ENCODE assay signal across 17 cellular contexts in the genomic region with DNA sequence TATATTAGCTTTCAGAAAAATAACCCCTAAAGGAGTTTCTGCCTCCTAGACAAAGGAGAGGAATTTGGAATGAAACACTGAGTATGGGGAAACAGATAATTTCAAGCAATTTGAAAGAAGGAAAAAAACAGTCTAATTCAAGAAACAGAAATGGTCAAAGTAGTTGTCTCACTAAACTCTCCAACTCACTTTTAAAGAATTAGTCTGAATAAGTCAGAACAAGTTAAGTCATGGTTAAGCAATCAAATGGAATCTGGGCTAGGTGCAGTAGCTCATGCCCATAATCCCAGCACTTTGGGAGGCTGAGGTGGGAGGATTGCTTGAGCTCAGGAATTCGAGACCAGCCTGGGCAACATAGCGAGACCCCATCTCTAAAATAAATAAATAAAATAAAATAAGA.
DNase-seq lines count a peak whose midpoint lies in the region; ATAC-seq, FAIRE-seq and TF ChIP-seq lines count a peak whose summit lies in the region.
"Had no signal": no experiment of that assay in that cellular context is flagged by ENCODE, and none has a peak within 500 bp of the region (broad histone marks: within the 10 kb centered on the region; RNA-seq: fewer than 3 reads in every experiment).

No MANE protein-coding gene starts in this region.

- TF ChIP-seq CTCF in bronchial epithelial cell (IDR thresholded peaks at IDR 0.05; ENCODE audit: insufficient read depth, low read length, severe bottlenecking): no peak

- no peak for ATAC-seq in GM18907 (IDR thresholded peaks at IDR 0.05; ENCODE audit: unreplicated experiment)

- H3K4me1 ChIP-seq in ACC112 (ENCODE audit: control insufficient read depth, insufficient read depth, low read length, unreplicated experiment): peaks cover 30% of the 10 kb centered on the region

- H3K27me3 ChIP-seq in ACC112 (ENCODE audit: insufficient read depth, low read length) (no peaks in the 10 kb centered on the region), bronchial epithelial cell (ENCODE audit: control insufficient read depth, insufficient read depth, low read length) (no peaks in the 10 kb centered on the region)

- H3K79me2 ChIP-seq in ACC112 (ENCODE audit: control insufficient read depth, insufficient read depth, low read length, unreplicated experiment): no peaks in the 10 kb centered on the region

- no peak for FAIRE-seq in bronchial epithelial cell (lab: Jason Lieb, UNC)
- FAIRE-seq: GM12891 had no signal

- DNase-seq in GM04503 (ENCODE audit: low read depth) (peak; percentile 7), bronchial epithelial cell (ENCODE audit: low read depth) (peak; percentile 77), kidney tubule cell (ENCODE audit: low spot score) (peak; percentile 32), mucosa of gallbladder (ENCODE audit: low spot score) (no peak)
- DNase-seq in effector CD8-positive, alpha-beta T cell (lab: John Stamatoyannopoulos, UW): no peak
- no peak for DNase-seq in activated T-cell treated with anti-CD3 and anti-CD28 coated beads, Interleukin-2, amount 50 U/mL, for 1 hour
- DNase-seq: CD4-positive, CD25-positive, alpha-beta regulatory T cell; GOT3; HCEC 1CT; NCI-H1694; NCI-H2081; NCI-H2171; NCI-H526; SHP77 had no signal

- no peaks in the 10 kb centered on the region for H3K36me3 ChIP-seq in ACC112 (ENCODE audit: insufficient read depth, low read length)
- H3K36me3 ChIP-seq in bronchial epithelial cell (ENCODE audit: control insufficient read depth, insufficient read depth, low read length): no peaks in the 10 kb centered on the region

- peak overlapping the region; percentile 55 for H3K27ac ChIP-seq in ACC112 (ENCODE audit: low read depth, low read length)

- H3K4me3 ChIP-seq in ACC112 (ENCODE audit: low read depth, low read length): 0 out of 2 replicates have a peak overlapping the region, but pooled peaks have one; percentile 12
- no peak overlapping the region for H3K4me3 ChIP-seq in bronchial epithelial cell (ENCODE audit: low read depth, low read length)

- H2AFZ ChIP-seq in ACC112 (ENCODE audit: low read length, unreplicated experiment): no peak overlapping the region

Comparison
In these comparisons a context has a peak if more than half of its experiments do, and no peak if none do; other contexts are left out.
1. DNase-seq: peak in GM04503 (single experiment), bronchial epithelial cell (single experiment) and kidney tubule cell (single experiment); none in effector CD8-positive, alpha-beta T cell (single experiment), activated T-cell treated with anti-CD3 and anti-CD28 coated beads, Interleukin-2, amount 50 U/mL, for 1 hour (single experiment) and mucosa of gallbladder (single experiment).